In the genomic region with DNA sequence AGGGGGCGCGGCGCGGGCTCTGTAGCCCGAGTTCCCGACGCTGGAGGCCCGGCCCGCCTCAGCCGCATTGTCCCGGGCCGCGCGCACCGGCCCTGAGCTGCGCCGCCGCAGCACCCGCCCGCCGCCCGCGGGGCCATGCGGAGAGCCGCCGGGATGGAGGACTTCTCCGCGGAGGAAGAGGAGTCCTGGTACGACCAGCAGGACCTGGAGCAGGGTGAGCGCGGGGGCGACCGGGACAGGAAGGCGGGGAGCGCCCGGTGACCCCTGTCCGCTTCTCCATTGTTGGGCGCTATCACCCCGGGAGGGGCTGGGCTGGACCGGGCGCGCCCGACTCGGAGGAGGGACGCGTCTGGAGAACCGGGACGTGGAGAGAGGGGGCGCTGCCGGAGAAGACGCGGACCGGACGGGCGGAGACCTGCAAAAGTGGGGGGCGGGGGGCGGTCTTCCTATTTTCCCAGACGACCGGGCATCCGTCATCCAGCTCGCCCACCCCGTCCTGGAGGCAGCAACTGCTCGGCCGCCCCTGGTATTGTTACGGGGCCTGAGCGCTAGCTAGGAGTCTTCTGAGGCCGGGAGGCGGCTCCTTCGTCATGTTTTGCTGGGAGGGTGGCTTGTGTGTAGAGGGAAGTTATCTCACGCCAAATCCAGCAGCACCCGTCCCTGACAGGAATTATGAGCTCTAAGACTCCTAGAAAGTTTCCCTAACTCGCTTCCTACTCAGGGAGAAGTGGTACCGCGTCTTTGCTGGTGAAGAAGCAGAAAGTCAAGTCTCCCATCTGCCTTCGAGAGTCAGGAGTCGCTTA, we compare ENCODE assay signal across 8 cellular contexts. TPM values are rescaled to one million over a fixed set of nuclear protein-coding genes. Genes with fewer than 3 reads are reported as not detected.
DNase-seq lines count a peak whose midpoint lies in the region; ATAC-seq and TF ChIP-seq lines count a peak whose summit lies in the region.

No MANE protein-coding gene starts in this region.

- H3K36me3 ChIP-seq in ectodermal cell (ENCODE audit: control insufficient read depth, insufficient read depth, low read length) (no peaks in the 10 kb centered on the region), right lobe of liver (no peaks in the 10 kb centered on the region)

- peaks cover 11% of the 10 kb centered on the region for H3K4me1 Mint-ChIP-seq in T-helper 17 cell
- H3K4me1 Mint-ChIP-seq in stimulated activated memory B cell treated with anti-CD40 and anti-IgM and Interleukin-4, amounts not matched to agents 10 μg/mL and 1 μg/mL and 100 μg/mL, for 72 hours: peaks cover 18% of the 10 kb centered on the region

- TF ChIP-seq CTCF in right lobe of liver (IDR thresholded peaks at IDR 0.05): peak; percentile 2 to 20 (median 8)

- H3K27me3 Mint-ChIP-seq in T-helper 17 cell: peaks cover 4% of the 10 kb centered on the region
- H3K27me3 Mint-ChIP-seq in stimulated activated memory B cell treated with anti-CD40 and anti-IgM and Interleukin-4, amounts not matched to agents 10 μg/mL and 1 μg/mL and 100 μg/mL, for 72 hours: peaks cover 49% of the 10 kb centered on the region

- intact Hi-C loops in right lobe of liver (cut with DNase I): no loop called here

- H3K9me3 Mint-ChIP-seq in stimulated activated memory B cell treated with anti-CD40 and anti-IgM and Interleukin-4, amounts not matched to agents 10 μg/mL and 1 μg/mL and 100 μg/mL, for 72 hours: no peaks in the 10 kb centered on the region

- H3K36me3 Mint-ChIP-seq in T-helper 17 cell (ENCODE audit: low read depth): no peaks in the 10 kb centered on the region
- H3K36me3 Mint-ChIP-seq in stimulated activated memory B cell treated with anti-CD40 and anti-IgM and Interleukin-4, amounts not matched to agents 10 μg/mL and 1 μg/mL and 100 μg/mL, for 72 hours: no peaks in the 10 kb centered on the region

- ATAC-seq in GM19397 (IDR thresholded peaks at IDR 0.05; ENCODE audit: unreplicated experiment) (peak; percentile 38), T-helper 17 cell (peak; percentile 54), right lobe of liver (peak; percentile 48 to 67 (median 60))
- ATAC-seq in stimulated activated memory B cell treated with anti-CD40 and anti-IgM and Interleukin-4, amounts not matched to agents 10 μg/mL and 1 μg/mL and 100 μg/mL, for 72 hours: peak; percentile 69

- H3K9me3 ChIP-seq in T-helper 17 cell (ENCODE audit: control insufficient read depth, low read length, poor library complexity, severe bottlenecking) (no peaks in the 10 kb centered on the region), ectodermal cell (ENCODE audit: control insufficient read depth, low read length) (no peaks in the 10 kb centered on the region), right lobe of liver (no peaks in the 10 kb centered on the region)

- TF ChIP-seq POLR2A in right lobe of liver (IDR thresholded peaks at IDR 0.05): no peak

- H3K27me3 ChIP-seq in ectodermal cell (ENCODE audit: control insufficient read depth, insufficient read depth, low read length, poor library complexity, severe bottlenecking) (no peaks in the 10 kb centered on the region), right lobe of liver (peaks cover 0 to 7% of the 10 kb centered on the region in 2 donors)

- no peak overlapping the region for H3K27ac Mint-ChIP-seq in T-helper 17 cell
- H3K27ac Mint-ChIP-seq in stimulated activated memory B cell treated with anti-CD40 and anti-IgM and Interleukin-4, amounts not matched to agents 10 μg/mL and 1 μg/mL and 100 μg/mL, for 72 hours: no peak overlapping the region

- H3K4me1 ChIP-seq in ectodermal cell (ENCODE audit: control insufficient read depth, insufficient read depth, low read length) (peaks cover 10% of the 10 kb centered on the region), right lobe of liver (peaks cover 0 to 7% (median 3%) of the 10 kb centered on the region in 4 donors)

- H3K4me3 Mint-ChIP-seq in T-helper 17 cell: peak overlapping the region; percentile 82
- H3K4me3 Mint-ChIP-seq in stimulated activated memory B cell treated with anti-CD40 and anti-IgM and Interleukin-4, amounts not matched to agents 10 μg/mL and 1 μg/mL and 100 μg/mL, for 72 hours: peak overlapping the region; percentile 64

- 0 to 1% methylated on average over 76 of the region's 76 CpGs for WGBS in ectodermal cell, 2 experiments
- WGBS in right lobe of liver (ENCODE audit: insufficient coverage, low coverage, low lambda C conversion rate, missing lambda C conversion rate): 20% methylated on average over 7 of the region's 76 CpGs

- H3K27ac ChIP-seq in ectodermal cell (ENCODE audit: insufficient read depth, low read depth, low read length, poor library complexity, severe bottlenecking) (peak overlapping the region; percentile 85), right lobe of liver (peak overlapping the region; percentile 58 to 85 (median 80))

- peak overlapping the region; percentile 82 for H3K4me3 ChIP-seq in ectodermal cell (ENCODE audit: insufficient read depth, low read depth, low read length)
- peak overlapping the region; percentile 54 to 67 (median 58) for H3K4me3 ChIP-seq in right lobe of liver

- DNase-seq in CD1c-positive myeloid dendritic cell (ENCODE audit: extremely low spot score) (peak; percentile 66), HT-29 (ENCODE audit: low spot score) (peak; percentile 43), T-helper 17 cell (peak in 2 of 3 donors; percentile 23), right lobe of liver (peak; percentile 64 to 82 (median 78)), activated gamma-delta T cell (lab: John Stamatoyannopoulos, UW) (no peak)

RNA-seq across cellular contexts. Expression of a gene that starts 0.7 kb away (rescaled TPM):
- total RNA-seq in HT-29 (2014; rRNA removed; shearing (Covaris generic)): 10.2 and 10.6 TPM in 2 replicates
- under 1 TPM in 1 of 2 donors, not detected in 1; 0.86 TPM for total RNA-seq in T-helper 17 cell
- 20.2 TPM for polyA plus RNA-seq in ectodermal cell (2013, experiment 1 of 4)
- polyA plus RNA-seq in ectodermal cell (2013, experiment 2 of 4): 16.9 TPM
- polyA plus RNA-seq in ectodermal cell (2013, experiment 3 of 4): 14.8 TPM
- 14.8 TPM for polyA plus RNA-seq in ectodermal cell (2013, experiment 4 of 4)
- 1 to 10 TPM in 4 of 6 experiments, under 1 TPM in 2; 0.64 to 2.3 (median 1.4) TPM for total RNA-seq in right lobe of liver

RNA-seq across cellular contexts. Expression of a gene that starts 15.6 kb away (rescaled TPM):
- total RNA-seq in HT-29 (2014; rRNA removed; shearing (Covaris generic)): 27.5 and 36.2 TPM in 2 replicates
- total RNA-seq in T-helper 17 cell (10 to 100 TPM; 10.6 to 14.9 TPM), right lobe of liver (1 to 10 TPM; 3.5 to 6.6 (median 4.5) TPM)
- polyA plus RNA-seq in ectodermal cell (2013, experiment 1 of 4): 1.8 TPM
- 2.9 TPM for polyA plus RNA-seq in ectodermal cell (2013, experiment 2 of 4)
- 2.0 TPM for polyA plus RNA-seq in ectodermal cell (2013, experiment 3 of 4)
- 3.1 TPM for polyA plus RNA-seq in ectodermal cell (2013, experiment 4 of 4)

RNA-seq across cellular contexts. Expression of a gene that starts 24.4 kb away (rescaled TPM):
- total RNA-seq in HT-29 (2014; rRNA removed; shearing (Covaris generic)): 61.7 and 66.4 TPM in 2 replicates
- total RNA-seq in T-helper 17 cell: 10 to 100 TPM; 13.7 to 19.1 TPM
- 45.5 TPM for polyA plus RNA-seq in ectodermal cell (2013, experiment 1 of 4)
- 42.3 TPM for polyA plus RNA-seq in ectodermal cell (2013, experiment 2 of 4)
- 40.5 TPM for polyA plus RNA-seq in ectodermal cell (2013, experiment 3 of 4)
- polyA plus RNA-seq in ectodermal cell (2013, experiment 4 of 4): 42.1 TPM
- 100 to 1,000 TPM in 1 of 6 experiments, 10 to 100 TPM in 5; 23.7 to 112 (median 28.1) TPM for total RNA-seq in right lobe of liver

RNA-seq across cellular contexts. Expression of a gene that starts 52.4 kb away (rescaled TPM):
- total RNA-seq in HT-29 (2014; rRNA removed; shearing (Covaris generic)): not detected in 2 replicates
- total RNA-seq in T-helper 17 cell (not detected), right lobe of liver (not detected)
- polyA plus RNA-seq in ectodermal cell (2013, experiment 1 of 4): not detected
- polyA plus RNA-seq in ectodermal cell (2013, experiment 2 of 4): not detected
- polyA plus RNA-seq in ectodermal cell (2013, experiment 3 of 4): not detected
- polyA plus RNA-seq in ectodermal cell (2013, experiment 4 of 4): not detected

RNA-seq across cellular contexts. Expression of a gene that starts 58.7 kb away (rescaled TPM):
- 127 and 169 TPM in 2 replicates for total RNA-seq in HT-29 (2014; rRNA removed; shearing (Covaris generic))
- total RNA-seq in T-helper 17 cell: 100 to 1,000 TPM; 123 to 145 TPM
- polyA plus RNA-seq in ectodermal cell (2013, experiment 1 of 4): 180 TPM
- 179 TPM for polyA plus RNA-seq in ectodermal cell (2013, experiment 2 of 4)
- polyA plus RNA-seq in ectodermal cell (2013, experiment 3 of 4): 191 TPM
- 223 TPM for polyA plus RNA-seq in ectodermal cell (2013, experiment 4 of 4)
- total RNA-seq in right lobe of liver: 100 to 1,000 TPM; 145 to 262 (median 179) TPM
